In genomic region chr11:48313590-48313989, GRCh38 we compare ENCODE assay signal across 12 cellular contexts. TPM values are rescaled to one million over a fixed set of nuclear protein-coding genes. Genes with fewer than 3 reads are reported as not detected.
"Had no signal": no experiment of that assay in that cellular context is flagged by ENCODE, and none has a peak within 500 bp of the region (broad histone marks: within the 10 kb centered on the region; RNA-seq: fewer than 3 reads in every experiment).

No MANE protein-coding gene starts in this region.

RNA-seq across cellular contexts. Expression of gene OR4S1, which starts 7.6 kb away (rescaled TPM):
- total RNA-seq: OCI-LY7, PC-3, PC-9, Peyer's patch, Right ventricle myocardium inferior, Right ventricle myocardium superior, RPMI7951, SJCRH30, SJSA1, SK-MEL-5, T-cell had no signal
- polyA plus RNA-seq: SK-N-SH had no signal

RNA-seq across cellular contexts. Expression of gene OR4C3, which starts 11.1 kb away (rescaled TPM):
- total RNA-seq: OCI-LY7, PC-3, PC-9, Peyer's patch, Right ventricle myocardium inferior, Right ventricle myocardium superior, RPMI7951, SJCRH30, SJSA1, SK-MEL-5, T-cell had no signal
- polyA plus RNA-seq: SK-N-SH had no signal

RNA-seq across cellular contexts. Expression of gene OR4X1, which starts 49.9 kb away (rescaled TPM):
- total RNA-seq: OCI-LY7, PC-3, PC-9, Peyer's patch, Right ventricle myocardium inferior, Right ventricle myocardium superior, RPMI7951, SJCRH30, SJSA1, SK-MEL-5, T-cell had no signal
- polyA plus RNA-seq: SK-N-SH had no signal

RNA-seq across cellular contexts. Expression of gene OR4C5, which starts 52.7 kb away (rescaled TPM):
- total RNA-seq: OCI-LY7, PC-3, PC-9, Peyer's patch, Right ventricle myocardium inferior, Right ventricle myocardium superior, RPMI7951, SJCRH30, SJSA1, SK-MEL-5, T-cell had no signal
- polyA plus RNA-seq: SK-N-SH had no signal
